In genomic region chr20:43388267-43389081, GRCh38 we compare ENCODE assay signal across 13 cellular contexts.
DNase-seq lines count a peak whose midpoint lies in the region; ATAC-seq lines count a peak whose summit lies in the region.
"Had no signal": no experiment of that assay in that cellular context is flagged by ENCODE, and none has a peak within 500 bp of the region (broad histone marks: within the 10 kb centered on the region; RNA-seq: fewer than 3 reads in every experiment).

No MANE protein-coding gene starts in this region.

- DNase-seq in EL (peak; percentile 66), amygdala (lab: John Stamatoyannopoulos, UW) (peak in 31 of 56 donors; percentile 2 to 70 (median 18)), left ventricle myocardium superior (peak; percentile 87), sciatic nerve (ENCODE audit: low spot score) (no peak), Kasumi-1 (lab: John Stamatoyannopoulos, UW) (no peak)
- DNase-seq: activated naive CD4-positive, alpha-beta T cell; cerebellar nuclear complex; NCI-H526 treated with DMSO at 0.1 percent for 48 hours; stimulated activated naive CD8-positive, alpha-beta T cell treated with anti-CD3 and anti-CD28 coated beads, Interleukin-15, amount 100 ng/mL, for 72 hours; T-helper 2 cell had no signal

- intact Hi-C loops in left ventricle myocardium superior (cut with micrococcal nuclease) (no loop called here), sciatic nerve (cut with DNase I) (no loop called here)

- peak; percentile 87 for ATAC-seq in left ventricle myocardium superior
- ATAC-seq in sciatic nerve, result peak; percentile 75
- no peak for ATAC-seq in GM21717 (IDR thresholded peaks at IDR 0.05; ENCODE audit: unreplicated experiment)
- ATAC-seq in GM21825 (IDR thresholded peaks at IDR 0.05; ENCODE audit: unreplicated experiment), result no peak
- ATAC-seq in GM21786 (IDR thresholded peaks at IDR 0.05; ENCODE audit: unreplicated experiment), result no peak
- ATAC-seq: stimulated activated naive CD8-positive, alpha-beta T cell treated with anti-CD3 and anti-CD28 coated beads, Interleukin-15, amount 100 ng/mL, for 72 hours had no signal

Comparison
In these comparisons a context has a peak if more than half of its experiments do, and no peak if none do; other contexts are left out.
1. DNase-seq: peak in EL (single experiment), amygdala (31 of 56) and left ventricle myocardium superior (single experiment); none in sciatic nerve (single experiment) and Kasumi-1 (0 of 2).
2. ATAC-seq: peak in left ventricle myocardium superior (single experiment) and sciatic nerve (single experiment); none in GM21717 (single experiment), GM21825 (single experiment) and GM21786 (single experiment).